ENCODE assay signal across 26 cellular contexts in the genomic region with DNA sequence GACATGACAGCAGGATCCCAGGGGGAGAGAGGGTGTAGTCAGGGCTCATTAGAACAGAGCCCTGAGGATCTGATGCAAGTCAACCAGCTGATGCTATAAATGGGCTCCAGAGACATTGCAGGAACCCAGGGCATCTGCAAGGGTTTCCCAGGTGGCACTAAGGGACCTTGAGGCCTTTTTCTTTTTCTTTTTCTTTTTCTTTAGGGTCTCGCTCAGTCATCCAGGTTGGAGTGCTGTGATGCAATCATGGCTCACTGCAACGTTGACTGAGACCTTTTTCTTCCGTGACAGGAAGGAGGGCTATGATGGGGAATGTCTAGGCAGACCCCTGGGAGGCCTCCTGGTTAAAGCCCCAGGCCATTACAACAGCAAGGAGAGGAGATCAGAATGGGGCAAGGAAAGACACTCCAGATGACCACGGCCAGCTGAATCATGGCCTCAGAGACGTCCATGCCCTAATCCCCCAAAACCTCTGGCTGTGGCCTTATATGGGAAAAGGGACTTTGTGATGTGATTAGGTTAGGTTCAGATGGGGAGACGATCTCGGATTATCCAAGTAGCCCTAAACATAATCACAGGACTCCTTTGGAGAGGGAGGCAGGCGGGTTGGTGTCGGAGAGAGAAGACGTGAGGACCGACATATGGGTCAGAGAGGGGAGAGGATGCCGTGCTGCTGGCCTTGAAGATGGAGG. TPM values are rescaled to one million over a fixed set of nuclear protein-coding genes. Genes with fewer than 3 reads are reported as not detected.
DNase-seq lines count a peak whose midpoint lies in the region; TF ChIP-seq lines count a peak whose summit lies in the region.
"Had no signal": no experiment of that assay in that cellular context is flagged by ENCODE, and none has a peak within 500 bp of the region (broad histone marks: within the 10 kb centered on the region; RNA-seq: fewer than 3 reads in every experiment).

No MANE protein-coding gene starts in this region.

- H3K27ac ChIP-seq in BLaER1: no peak overlapping the region
- no peak overlapping the region for H3K27ac ChIP-seq in esophagus squamous epithelium
- H3K27ac ChIP-seq: C4-2B, cardiac muscle cell, coronary artery, esophagus muscularis mucosa, hepatocyte, KMS-11, tibial nerve had no signal

- no peaks in the 10 kb centered on the region for H3K27me3 ChIP-seq in BLaER1
- no peaks in the 10 kb centered on the region for H3K27me3 ChIP-seq in esophagus squamous epithelium
- H3K27me3 ChIP-seq: cardiac muscle cell, esophagus muscularis mucosa, hepatocyte, tibial nerve had no signal

- H3K4me3 ChIP-seq in BLaER1 (no peak overlapping the region), esophagus squamous epithelium (no peak overlapping the region)
- H3K4me3 ChIP-seq: cardiac muscle cell, coronary artery, esophagus muscularis mucosa, hepatocyte, tibial nerve had no signal

- no peaks in the 10 kb centered on the region for H3K9me3 Mint-ChIP-seq in activated T-helper 1 cell treated with anti-CD3 and anti-CD28 coated beads, Interleukin-12 subunit alpha, Interleukin-12 subunit beta, Interleukin-2, Interleukin-4 antibody, amounts not matched to agents 30 ng/mL and 10 ng/mL and 1 ng/mL, durations not matched to agents 14 hours and 24 hours and 36 hours
- H3K9me3 Mint-ChIP-seq in nephron: no peaks in the 10 kb centered on the region
- H3K9me3 Mint-ChIP-seq: activated naive CD8-positive, alpha-beta T cell treated with anti-CD3 and anti-CD28 coated beads for 36 hours had no signal

- DNase-seq in H4 (ENCODE audit: low spot score): peak; percentile 3
- DNase-seq in activated T-helper 1 cell treated with anti-CD3 and anti-CD28 coated beads, Interleukin-12 subunit alpha, Interleukin-12 subunit beta, Interleukin-2, Interleukin-4 antibody, amounts not matched to agents 30 ng/mL and 10 ng/mL and 1 ng/mL, durations not matched to agents 14 hours and 24 hours and 36 hours (ENCODE audit: low spot score): no peak
- DNase-seq in activated CD8-positive, alpha-beta memory T cell treated with anti-CD3 and anti-CD28 coated beads for 24 hours: no peak
- DNase-seq in esophagus squamous epithelium (lab: John Stamatoyannopoulos, UW): no peak
- DNase-seq in effector CD4-positive, alpha-beta T cell: no peak
- DNase-seq: activated CD4-positive, CD25-positive, alpha-beta regulatory T cell; activated effector memory CD4-positive, alpha-beta T cell treated with anti-CD3 and anti-CD28 coated beads, Interleukin-2, amount 50 U/mL, for 16 hours; activated naive CD8-positive, alpha-beta T cell treated with anti-CD3 and anti-CD28 coated beads for 36 hours; aorta; Calu3; DMS79 treated with DMSO at 0.1 percent for 48 hours; foreskin melanocyte; HCEC 1CT; left cardiac atrium; mammary epithelial cell; NCI-H1436; PC-3 had no signal

- no peaks in the 10 kb centered on the region for H3K27me3 Mint-ChIP-seq in activated T-helper 1 cell treated with anti-CD3 and anti-CD28 coated beads, Interleukin-12 subunit alpha, Interleukin-12 subunit beta, Interleukin-2, Interleukin-4 antibody, amounts not matched to agents 30 ng/mL and 10 ng/mL and 1 ng/mL, durations not matched to agents 14 hours and 24 hours and 36 hours (ENCODE audit: insufficient read depth)
- peaks cover 7% of the 10 kb centered on the region for H3K27me3 Mint-ChIP-seq in nephron (ENCODE audit: low read depth)
- H3K27me3 Mint-ChIP-seq: activated naive CD8-positive, alpha-beta T cell treated with anti-CD3 and anti-CD28 coated beads for 36 hours had no signal

- H3K27ac Mint-ChIP-seq in activated T-helper 1 cell treated with anti-CD3 and anti-CD28 coated beads, Interleukin-12 subunit alpha, Interleukin-12 subunit beta, Interleukin-2, Interleukin-4 antibody, amounts not matched to agents 30 ng/mL and 10 ng/mL and 1 ng/mL, durations not matched to agents 14 hours and 24 hours and 36 hours: peak overlapping the region; percentile 35
- peak overlapping the region in 2 of 3 experiments; percentile 24 to 46 for H3K27ac Mint-ChIP-seq in nephron
- H3K27ac Mint-ChIP-seq: activated naive CD8-positive, alpha-beta T cell treated with anti-CD3 and anti-CD28 coated beads for 36 hours had no signal

- H3K36me3 ChIP-seq in BLaER1: no peaks in the 10 kb centered on the region
- no peaks in the 10 kb centered on the region for H3K36me3 ChIP-seq in esophagus squamous epithelium
- H3K36me3 ChIP-seq: cardiac muscle cell, esophagus muscularis mucosa, tibial nerve had no signal

- no peak overlapping the region for H3K9ac ChIP-seq in BLaER1
- H3K9ac ChIP-seq: KMS-11 had no signal

- no peak for TF ChIP-seq CTCF in nephron (IDR thresholded peaks at IDR 0.05; ENCODE audit: unreplicated experiment in 3 of 3)
- no peak for TF ChIP-seq CTCF in esophagus squamous epithelium (IDR thresholded peaks at IDR 0.05)

- no peak overlapping the region for H3K4me3 Mint-ChIP-seq in activated T-helper 1 cell treated with anti-CD3 and anti-CD28 coated beads, Interleukin-12 subunit alpha, Interleukin-12 subunit beta, Interleukin-2, Interleukin-4 antibody, amounts not matched to agents 30 ng/mL and 10 ng/mL and 1 ng/mL, durations not matched to agents 14 hours and 24 hours and 36 hours
- H3K4me3 Mint-ChIP-seq in nephron: peak overlapping the region in 1 of 3 experiments; percentile 17
- H3K4me3 Mint-ChIP-seq: activated naive CD8-positive, alpha-beta T cell treated with anti-CD3 and anti-CD28 coated beads for 36 hours had no signal

- H3K9me3 ChIP-seq in BLaER1 (no peaks in the 10 kb centered on the region), esophagus squamous epithelium (no peaks in the 10 kb centered on the region)
- H3K9me3 ChIP-seq: esophagus muscularis mucosa, tibial nerve had no signal

- intact Hi-C loops in activated T-helper 1 cell treated with anti-CD3 and anti-CD28 coated beads, Interleukin-12 subunit alpha, Interleukin-12 subunit beta, Interleukin-2, Interleukin-4 antibody, amounts not matched to agents 30 ng/mL and 10 ng/mL and 1 ng/mL, durations not matched to agents 14 hours and 24 hours and 36 hours (cut with micrococcal nuclease): no loop called here
- intact Hi-C loops in esophagus squamous epithelium (cut with DNase I): loop anchor here (2.0 to 5.0 kb wide), 2 partner anchors 34 to 63 kb away; no protein-coding TSS in a partner anchor

- peak overlapping the region; percentile 48 for H3K4me2 ChIP-seq in BLaER1
- H3K4me2 ChIP-seq: hepatocyte, KMS-11 had no signal

- H3K4me1 ChIP-seq in BLaER1 (peaks cover 61% of the 10 kb centered on the region), esophagus squamous epithelium (peaks cover 10 to 36% (median 12%) of the 10 kb centered on the region in 3 donors)

- H4K20me1 ChIP-seq in BLaER1: no peaks in the 10 kb centered on the region

- no peak for TF ChIP-seq POLR2A in esophagus squamous epithelium (IDR thresholded peaks at IDR 0.05)

- WGBS in esophagus squamous epithelium, 2 donors: 82 to 89% methylated on average over 8 to 10 of the region's 12 CpGs

- H3K36me3 Mint-ChIP-seq in activated T-helper 1 cell treated with anti-CD3 and anti-CD28 coated beads, Interleukin-12 subunit alpha, Interleukin-12 subunit beta, Interleukin-2, Interleukin-4 antibody, amounts not matched to agents 30 ng/mL and 10 ng/mL and 1 ng/mL, durations not matched to agents 14 hours and 24 hours and 36 hours (ENCODE audit: low read depth): no peaks in the 10 kb centered on the region
- no peaks in the 10 kb centered on the region for H3K36me3 Mint-ChIP-seq in nephron (ENCODE audit: low read depth)
- H3K36me3 Mint-ChIP-seq: activated naive CD8-positive, alpha-beta T cell treated with anti-CD3 and anti-CD28 coated beads for 36 hours had no signal

- peaks cover 26% of the 10 kb centered on the region for H3K4me1 Mint-ChIP-seq in activated T-helper 1 cell treated with anti-CD3 and anti-CD28 coated beads, Interleukin-12 subunit alpha, Interleukin-12 subunit beta, Interleukin-2, Interleukin-4 antibody, amounts not matched to agents 30 ng/mL and 10 ng/mL and 1 ng/mL, durations not matched to agents 14 hours and 24 hours and 36 hours (ENCODE audit: low read depth)
- peaks cover 20% of the 10 kb centered on the region for H3K4me1 Mint-ChIP-seq in nephron

RNA-seq across cellular contexts. Expression of gene FCGRT, which starts 4.5 kb away (rescaled TPM):
- 2.3 and 2.7 TPM in 2 replicates for total RNA-seq in H4 (2014; rRNA removed; shearing (Covaris generic))
- total RNA-seq in activated T-helper 1 cell treated with anti-CD3 and anti-CD28 coated beads, Interleukin-12 subunit alpha, Interleukin-12 subunit beta, Interleukin-2, Interleukin-4 antibody, amounts not matched to agents 30 ng/mL and 10 ng/mL and 1 ng/mL, durations not matched to agents 14 hours and 24 hours and 36 hours: 0.88 and 1.1 TPM in 2 replicates
- total RNA-seq in esophagus squamous epithelium: 100 to 1,000 TPM in 1 of 4 donors, 10 to 100 TPM in 3; 18.0 to 129 (median 60.0) TPM

RNA-seq across cellular contexts. Expression of gene RPS11, which starts 11.7 kb away (rescaled TPM):
- total RNA-seq in H4 (2014; rRNA removed; shearing (Covaris generic)): 6,191 and 6,227 TPM in 2 replicates
- total RNA-seq in activated T-helper 1 cell treated with anti-CD3 and anti-CD28 coated beads, Interleukin-12 subunit alpha, Interleukin-12 subunit beta, Interleukin-2, Interleukin-4 antibody, amounts not matched to agents 30 ng/mL and 10 ng/mL and 1 ng/mL, durations not matched to agents 14 hours and 24 hours and 36 hours: 1,890 and 1,927 TPM in 2 replicates
- total RNA-seq in esophagus squamous epithelium: 1,000 to 10,000 TPM; 2,317 to 5,784 (median 3,336) TPM

RNA-seq across cellular contexts. Expression of gene RCN3, which starts 19.9 kb away (rescaled TPM):
- total RNA-seq in H4 (2014; rRNA removed; shearing (Covaris generic)): 6.1 and 7.6 TPM in 2 replicates
- total RNA-seq in activated T-helper 1 cell treated with anti-CD3 and anti-CD28 coated beads, Interleukin-12 subunit alpha, Interleukin-12 subunit beta, Interleukin-2, Interleukin-4 antibody, amounts not matched to agents 30 ng/mL and 10 ng/mL and 1 ng/mL, durations not matched to agents 14 hours and 24 hours and 36 hours: 2.0 and 2.1 TPM in 2 replicates
- 1 to 10 TPM; 1.0 to 7.2 (median 2.3) TPM for total RNA-seq in esophagus squamous epithelium

RNA-seq across cellular contexts. Expression of gene RPL13A, which starts 20.5 kb away (rescaled TPM):
- total RNA-seq in H4 (2014; rRNA removed; shearing (Covaris generic)): 3,219 and 3,620 TPM in 2 replicates
- total RNA-seq in activated T-helper 1 cell treated with anti-CD3 and anti-CD28 coated beads, Interleukin-12 subunit alpha, Interleukin-12 subunit beta, Interleukin-2, Interleukin-4 antibody, amounts not matched to agents 30 ng/mL and 10 ng/mL and 1 ng/mL, durations not matched to agents 14 hours and 24 hours and 36 hours: 2,876 and 2,988 TPM in 2 replicates
- 1,000 to 10,000 TPM; 1,642 to 4,119 (median 2,165) TPM for total RNA-seq in esophagus squamous epithelium

RNA-seq across cellular contexts. Expression of gene FLT3LG, which starts 33.9 kb away (rescaled TPM):
- total RNA-seq in H4 (2014; rRNA removed; shearing (Covaris generic)): 2.6 and 6.0 TPM in 2 replicates
- 58.4 and 65.4 TPM in 2 replicates for total RNA-seq in activated T-helper 1 cell treated with anti-CD3 and anti-CD28 coated beads, Interleukin-12 subunit alpha, Interleukin-12 subunit beta, Interleukin-2, Interleukin-4 antibody, amounts not matched to agents 30 ng/mL and 10 ng/mL and 1 ng/mL, durations not matched to agents 14 hours and 24 hours and 36 hours
- 1 to 10 TPM in 3 of 4 donors, under 1 TPM in 1; 0.75 to 4.2 (median 2.7) TPM for total RNA-seq in esophagus squamous epithelium
